8 cellular contexts compared by ENCODE assay signal in the genomic region with DNA sequence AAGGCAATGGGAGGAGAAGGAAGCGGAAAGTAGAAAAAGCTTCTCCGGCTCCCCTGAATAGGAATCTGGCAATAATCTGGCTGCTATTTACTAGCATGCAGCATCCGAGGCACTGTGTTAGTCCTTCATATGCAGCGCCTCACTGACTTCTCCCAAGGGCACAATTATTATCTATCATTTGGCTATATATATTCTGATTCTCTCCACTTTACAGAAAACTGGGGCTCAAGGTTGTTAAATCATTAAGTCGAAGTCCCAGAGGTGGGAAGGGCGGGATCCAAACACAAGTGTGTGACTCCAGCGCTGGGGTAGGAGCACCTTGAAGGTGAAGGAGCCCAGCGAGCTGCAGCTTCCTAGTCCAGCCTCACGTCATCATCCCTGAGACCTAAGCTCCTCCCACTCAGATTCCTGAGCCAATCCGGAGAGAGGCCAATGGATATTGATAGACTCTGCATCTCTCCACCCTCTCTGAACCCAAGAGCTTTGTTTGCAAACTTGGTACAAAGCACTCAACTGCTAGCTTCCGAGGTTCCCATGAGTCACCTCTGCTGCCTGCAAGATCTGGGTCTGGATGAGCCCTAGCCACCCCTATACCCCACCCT. TPM values are rescaled to one million over a fixed set of nuclear protein-coding genes. Genes with fewer than 3 reads are reported as not detected.
A peak's percentile ranks its signal among the peaks of the same experiment; 100 is the strongest.
DNase-seq lines count a peak whose midpoint lies in the region.

No MANE protein-coding gene starts in this region.

- H3K9me3 Mint-ChIP-seq in activated naive CD8-positive, alpha-beta T cell treated with anti-CD3 and anti-CD28 coated beads for 36 hours: no peaks in the 10 kb centered on the region

- no peaks in the 10 kb centered on the region for H3K4me1 Mint-ChIP-seq in activated naive CD8-positive, alpha-beta T cell treated with anti-CD3 and anti-CD28 coated beads for 36 hours

- H3K4me3 Mint-ChIP-seq in activated naive CD8-positive, alpha-beta T cell treated with anti-CD3 and anti-CD28 coated beads for 36 hours: no peak overlapping the region

- H3K27me3 Mint-ChIP-seq in activated naive CD8-positive, alpha-beta T cell treated with anti-CD3 and anti-CD28 coated beads for 36 hours: no peaks in the 10 kb centered on the region

- H3K36me3 Mint-ChIP-seq in activated naive CD8-positive, alpha-beta T cell treated with anti-CD3 and anti-CD28 coated beads for 36 hours: no peaks in the 10 kb centered on the region

- H3K27ac Mint-ChIP-seq in activated naive CD8-positive, alpha-beta T cell treated with anti-CD3 and anti-CD28 coated beads for 36 hours: no peak overlapping the region

- peak; percentile 80 for DNase-seq in AG20443 (ENCODE audit: low spot score)
- peak; percentile 83 for DNase-seq in NCI-H2227 (lab: John Stamatoyannopoulos, UW; ENCODE audit: unreplicated experiment)
- DNase-seq in ecto neural progenitor cell (ENCODE audit: low spot score): peak; percentile 71
- DNase-seq in lung microvascular endothelial cell (ENCODE audit: low read depth in 2 of 2): peak; percentile 28 to 61
- DNase-seq in NOMO-1 treated with dmso at 0.1 percent for 144 hours (lab: John Stamatoyannopoulos, UW; ENCODE audit: unreplicated experiment): no peak
- no peak for DNase-seq in activated effector memory CD4-positive, alpha-beta T cell treated with anti-CD3 and anti-CD28 coated beads, Interleukin-2, amount 50 U/mL, for 16 hours
- DNase-seq in activated naive CD8-positive, alpha-beta T cell treated with anti-CD3 and anti-CD28 coated beads for 36 hours: no peak
- no peak for DNase-seq in activated CD4-positive, alpha-beta T cell treated with anti-CD3 and anti-CD28 coated beads, Interleukin-2, amount 50 U/mL, for 4 hours

RNA-seq across cellular contexts. Expression of gene EYA3, which starts 16.6 kb away (rescaled TPM):
- 7.6 and 8.5 TPM in 2 replicates for total RNA-seq in lung microvascular endothelial cell
- 10 to 100 TPM; 30.0 to 30.3 TPM for total RNA-seq in activated naive CD8-positive, alpha-beta T cell treated with anti-CD3 and anti-CD28 coated beads for 36 hours

Comparison
In these comparisons a context has a peak if more than half of its experiments do, and no peak if none do; other contexts are left out.
1. DNase-seq: peak in AG20443 (single experiment), NCI-H2227 (single experiment), ecto neural progenitor cell (single experiment) and lung microvascular endothelial cell (2 of 2); none in NOMO-1 treated with dmso at 0.1 percent for 144 hours (single experiment), activated effector memory CD4-positive, alpha-beta T cell treated with anti-CD3 and anti-CD28 coated beads, Interleukin-2, amount 50 U/mL, for 16 hours (single experiment), activated naive CD8-positive, alpha-beta T cell treated with anti-CD3 and anti-CD28 coated beads for 36 hours (single experiment) and activated CD4-positive, alpha-beta T cell treated with anti-CD3 and anti-CD28 coated beads, Interleukin-2, amount 50 U/mL, for 4 hours (0 of 2).